Comparison of ENCODE assay signal across 11 cellular contexts in the genomic region with DNA sequence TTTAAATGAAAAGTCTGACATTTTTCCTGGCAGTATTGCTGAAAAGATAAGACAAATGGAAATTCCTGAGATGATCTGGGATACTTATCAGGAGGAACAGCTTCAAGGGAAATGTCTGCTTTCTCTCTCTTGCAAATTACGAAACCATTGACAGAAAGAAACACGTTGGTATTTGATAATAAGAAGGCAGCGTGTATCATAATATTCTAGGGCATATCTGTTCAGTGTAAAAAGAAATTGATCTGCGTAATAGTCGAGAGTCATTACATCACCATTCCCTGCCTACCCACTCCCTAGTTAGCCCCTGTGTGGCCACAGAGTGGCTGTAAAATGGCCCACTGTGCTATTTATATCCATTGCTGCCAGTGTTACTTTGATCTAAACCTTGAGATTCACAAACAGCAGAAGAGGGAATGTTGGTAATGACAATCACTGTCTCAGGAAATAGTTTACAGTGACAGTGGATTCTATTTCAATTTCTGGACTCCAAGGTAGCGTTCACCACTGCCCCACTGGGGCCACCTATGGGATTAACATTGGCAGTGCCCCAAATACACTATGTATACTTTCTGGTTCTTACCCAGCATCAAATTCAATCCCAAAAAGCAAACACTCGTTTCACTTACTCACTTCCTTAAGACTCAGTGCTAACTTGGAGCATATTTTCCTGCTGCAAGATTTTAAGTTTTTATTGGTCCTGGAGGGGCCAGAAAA.
DNase-seq lines count a peak whose midpoint lies in the region; ATAC-seq, FAIRE-seq and TF ChIP-seq lines count a peak whose summit lies in the region.
"Had no signal": no experiment of that assay in that cellular context is flagged by ENCODE, and none has a peak within 500 bp of the region (broad histone marks: within the 10 kb centered on the region; RNA-seq: fewer than 3 reads in every experiment).

No MANE protein-coding gene starts in this region.

- H3K4me2 ChIP-seq in A549 (no peak overlapping the region), Karpas-422 (ENCODE audit: low read depth, low read length, poor library complexity, severe bottlenecking) (no peak overlapping the region)

- DNase-seq in A549 (ENCODE audit: low read depth in 1 of 2, low spot score in 1 of 2) (peak; percentile 10 to 17), Karpas-422 (peak; percentile 45), body of pancreas (no peak), C1 segment of cervical spinal cord (lab: John Stamatoyannopoulos, UW) (no peak), NCI-H2196 treated with DMSO at 0.1 percent for 48 hours (lab: John Stamatoyannopoulos, UW; ENCODE audit: unreplicated experiment) (no peak)
- no peak for DNase-seq in activated CD8-positive, alpha-beta memory T cell treated with anti-CD3 and anti-CD28 coated beads for 24 hours
- DNase-seq in stimulated activated naive CD8-positive, alpha-beta T cell treated with anti-CD3 and anti-CD28 coated beads, Interleukin-15, Interleukin-2, amounts not matched to agents 100 U/mL and 50 U/mL, for 24 hours = no peak
- DNase-seq: activated CD8-positive, alpha-beta memory T cell treated with anti-CD3 and anti-CD28 coated beads, Interleukin-2, amount 10 ng/mL, durations not matched to agents 7 days and 5 days; NCI-H446 treated with DMSO at 0.1 percent for 48 hours had no signal

- no peaks in the 10 kb centered on the region for H3K27me3 ChIP-seq in Karpas-422 (ENCODE audit: low read length)
- H3K27me3 ChIP-seq in body of pancreas = no peaks in the 10 kb centered on the region
- peaks cover 0 to 2% (median 0%) of the 10 kb centered on the region in 4 donors for H3K27me3 ChIP-seq in liver (ENCODE audit: control insufficient read depth in 4 of 4, insufficient read depth in 4 of 4, low read length in 3 of 4)

- FAIRE-seq in A549 (lab: Jason Lieb, UNC) = no peak
- FAIRE-seq: GM19239 had no signal

- TF ChIP-seq RAD21 in A549 (conservative IDR thresholded peaks at IDR 0.05 in 1 of 2, IDR thresholded peaks at IDR 0.05 in 1 of 2) (0 out of 5 replicates have a peak, but pooled peaks of 1 of the 2 experiments have one; percentile 16), liver (IDR thresholded peaks at IDR 0.05) (peak in 1 of 2 donors; percentile 10)

- no peaks in the 10 kb centered on the region for H3K79me2 ChIP-seq in Karpas-422 (ENCODE audit: low read length)

- H4K20me1 ChIP-seq in Karpas-422 (ENCODE audit: insufficient read depth, low read depth, low read length) = no peaks in the 10 kb centered on the region

- no peak for TF ChIP-seq EP300 in A549 (IDR thresholded peaks at IDR 0.05)

- H3K9ac ChIP-seq in Karpas-422 (ENCODE audit: low read length) = no peak overlapping the region
- no peak overlapping the region for H3K9ac ChIP-seq in liver (ENCODE audit: low read depth in 1 of 2, low read length in 2 of 2)

- TF ChIP-seq CTCF in A549 (IDR thresholded peaks at IDR 0.05) = no peak
- peak in 2 of 7 experiments; percentile 18 to 26 for TF ChIP-seq CTCF in body of pancreas (IDR thresholded peaks at IDR 0.05)
- TF ChIP-seq CTCF in liver (IDR thresholded peaks at IDR 0.05; ENCODE audit: low read depth, low read length, missing input control) = no peak

- no peaks in the 10 kb centered on the region for H3K9me2 ChIP-seq in Karpas-422 (replicated peaks; ENCODE audit: insufficient read depth, low read length)

- WGBS in A549 (ENCODE audit: missing lambda C conversion rate) = 11% methylated on average over 7 of the region's 7 CpGs
- WGBS in body of pancreas, 2 donors = 55 to 59% methylated on average over 7 of the region's 7 CpGs
- 61% methylated on average over 7 of the region's 7 CpGs for WGBS in liver

- H3K9me3 ChIP-seq in A549 (0 out of 3 replicates have a peak, but pooled peaks cover 5% of the 10 kb centered on the region), Karpas-422 (ENCODE audit: low read length) (no peaks in the 10 kb centered on the region), body of pancreas (no peaks in the 10 kb centered on the region), liver (ENCODE audit: control insufficient read depth in 4 of 4, low read length in 3 of 4) (no peaks in the 10 kb centered on the region)

- intact Hi-C loops in body of pancreas (cut with DNase I) = no loop called here

- H3K4me1 ChIP-seq in A549 = no peaks in the 10 kb centered on the region
- no peaks in the 10 kb centered on the region for H3K4me1 ChIP-seq in Karpas-422 (ENCODE audit: low read length)
- no peaks in the 10 kb centered on the region for H3K4me1 ChIP-seq in body of pancreas
- no peaks in the 10 kb centered on the region for H3K4me1 ChIP-seq in liver (ENCODE audit: control insufficient read depth in 4 of 4, insufficient read depth in 4 of 4, low read length in 3 of 4)

- no peak overlapping the region for H3K4me3 ChIP-seq in A549
- H3K4me3 ChIP-seq in Karpas-422 (ENCODE audit: low read length) = no peak overlapping the region
- no peak overlapping the region for H3K4me3 ChIP-seq in body of pancreas
- H3K4me3 ChIP-seq in liver (ENCODE audit: low read depth in 1 of 3, low read length in 3 of 3) = no peak overlapping the region

- TF ChIP-seq POLR2A in A549 (IDR thresholded peaks at IDR 0.05; ENCODE audit: low read length) (no peak), body of pancreas (IDR thresholded peaks at IDR 0.05) (no peak)

- no peaks in the 10 kb centered on the region for H3K36me3 ChIP-seq in Karpas-422 (ENCODE audit: insufficient read depth, low read length)
- no peaks in the 10 kb centered on the region for H3K36me3 ChIP-seq in body of pancreas (replicated peaks in 1 of 2; ENCODE audit: insufficient read depth in 1 of 2, low read depth in 2 of 2)
- no peaks in the 10 kb centered on the region for H3K36me3 ChIP-seq in liver (ENCODE audit: control insufficient read depth in 4 of 4, insufficient read depth in 3 of 4, low read depth in 1 of 4, low read length in 3 of 4)

- H3K27ac ChIP-seq in A549 (no peak overlapping the region), Karpas-422 (ENCODE audit: low read length) (no peak overlapping the region), body of pancreas (no peak overlapping the region), liver (ENCODE audit: low read depth in 1 of 2, low read length in 2 of 2) (no peak overlapping the region)

- POLR2A ChIA-PET in A549 (lab: Yijun Ruan, JAX) = interaction anchor here (0.6 kb wide), 1 partner anchor 133 kb away, joined by 4 read pairs; a partner anchor contains a TSS

- CTCF ChIA-PET in A549 (lab: Yijun Ruan, JAX) = no interaction called here

- ATAC-seq in A549 = peak; percentile 59 to 67; a peak in 2 of 6 replicates
- ATAC-seq in body of pancreas = peak; percentile 52
- no peak for ATAC-seq in stimulated activated naive CD8-positive, alpha-beta T cell treated with anti-CD3 and anti-CD28 coated beads, Interleukin-15, Interleukin-2, amounts not matched to agents 100 U/mL and 50 U/mL, for 24 hours
- ATAC-seq: activated CD8-positive, alpha-beta memory T cell treated with anti-CD3 and anti-CD28 coated beads, Interleukin-2, amount 10 ng/mL, durations not matched to agents 7 days and 5 days had no signal

- H2AFZ ChIP-seq in Karpas-422 (ENCODE audit: low read length) = no peak overlapping the region

TF ChIP-seq in A549, 52 proteins besides CTCF, POLR2A, EP300 and RAD21:
- TF ChIP-seq, protein P1, sequence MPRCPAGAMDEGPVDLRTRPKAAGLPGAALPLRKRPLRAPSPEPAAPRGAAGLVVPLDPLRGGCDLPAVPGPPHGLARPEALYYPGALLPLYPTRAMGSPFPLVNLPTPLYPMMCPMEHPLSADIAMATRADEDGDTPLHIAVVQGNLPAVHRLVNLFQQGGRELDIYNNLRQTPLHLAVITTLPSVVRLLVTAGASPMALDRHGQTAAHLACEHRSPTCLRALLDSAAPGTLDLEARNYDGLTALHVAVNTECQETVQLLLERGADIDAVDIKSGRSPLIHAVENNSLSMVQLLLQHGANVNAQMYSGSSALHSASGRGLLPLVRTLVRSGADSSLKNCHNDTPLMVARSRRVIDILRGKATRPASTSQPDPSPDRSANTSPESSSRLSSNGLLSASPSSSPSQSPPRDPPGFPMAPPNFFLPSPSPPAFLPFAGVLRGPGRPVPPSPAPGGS (IDR thresholded peaks at IDR 0.05) = no peak
- TF ChIP-seq NPAS2 (CRISPR knock-in tag; IDR thresholded peaks at IDR 0.05; ENCODE audit: borderline replicate concordance) (no peak), GATA3 (IDR thresholded peaks at IDR 0.05; ENCODE audit: borderline replicate concordance) (no peak), JUN (IDR thresholded peaks at IDR 0.05) (no peak)

TF ChIP-seq in liver, 16 proteins besides CTCF, POLR2A, EP300 and RAD21:
- TF ChIP-seq, protein P2, sequence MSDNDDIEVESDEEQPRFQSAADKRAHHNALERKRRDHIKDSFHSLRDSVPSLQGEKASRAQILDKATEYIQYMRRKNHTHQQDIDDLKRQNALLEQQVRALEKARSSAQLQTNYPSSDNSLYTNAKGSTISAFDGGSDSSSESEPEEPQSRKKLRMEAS (IDR thresholded peaks at IDR 0.05) = no peak
- TF ChIP-seq NR2F2 (IDR thresholded peaks at IDR 0.05) = peak; percentile 70
- no peak for TF ChIP-seq FOXA2 (IDR thresholded peaks at IDR 0.05)
- TF ChIP-seq, protein P3, sequence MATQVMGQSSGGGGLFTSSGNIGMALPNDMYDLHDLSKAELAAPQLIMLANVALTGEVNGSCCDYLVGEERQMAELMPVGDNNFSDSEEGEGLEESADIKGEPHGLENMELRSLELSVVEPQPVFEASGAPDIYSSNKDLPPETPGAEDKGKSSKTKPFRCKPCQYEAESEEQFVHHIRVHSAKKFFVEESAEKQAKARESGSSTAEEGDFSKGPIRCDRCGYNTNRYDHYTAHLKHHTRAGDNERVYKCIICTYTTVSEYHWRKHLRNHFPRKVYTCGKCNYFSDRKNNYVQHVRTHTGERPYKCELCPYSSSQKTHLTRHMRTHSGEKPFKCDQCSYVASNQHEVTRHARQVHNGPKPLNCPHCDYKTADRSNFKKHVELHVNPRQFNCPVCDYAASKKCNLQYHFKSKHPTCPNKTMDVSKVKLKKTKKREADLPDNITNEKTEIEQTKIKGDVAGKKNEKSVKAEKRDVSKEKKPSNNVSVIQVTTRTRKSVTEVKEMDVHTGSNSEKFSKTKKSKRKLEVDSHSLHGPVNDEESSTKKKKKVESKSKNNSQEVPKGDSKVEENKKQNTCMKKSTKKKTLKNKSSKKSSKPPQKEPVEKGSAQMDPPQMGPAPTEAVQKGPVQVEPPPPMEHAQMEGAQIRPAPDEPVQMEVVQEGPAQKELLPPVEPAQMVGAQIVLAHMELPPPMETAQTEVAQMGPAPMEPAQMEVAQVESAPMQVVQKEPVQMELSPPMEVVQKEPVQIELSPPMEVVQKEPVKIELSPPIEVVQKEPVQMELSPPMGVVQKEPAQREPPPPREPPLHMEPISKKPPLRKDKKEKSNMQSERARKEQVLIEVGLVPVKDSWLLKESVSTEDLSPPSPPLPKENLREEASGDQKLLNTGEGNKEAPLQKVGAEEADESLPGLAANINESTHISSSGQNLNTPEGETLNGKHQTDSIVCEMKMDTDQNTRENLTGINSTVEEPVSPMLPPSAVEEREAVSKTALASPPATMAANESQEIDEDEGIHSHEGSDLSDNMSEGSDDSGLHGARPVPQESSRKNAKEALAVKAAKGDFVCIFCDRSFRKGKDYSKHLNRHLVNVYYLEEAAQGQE (IDR thresholded peaks at IDR 0.05) = no peak
- TF ChIP-seq HNF4G (IDR thresholded peaks at IDR 0.05) = no peak

Comparison
In these comparisons a context has a peak if more than half of its experiments do, and no peak if none do; other contexts are left out.
1. DNase-seq: peak in A549 (2 of 2) and Karpas-422 (single experiment); none in body of pancreas (0 of 4), C1 segment of cervical spinal cord (0 of 14), activated CD8-positive, alpha-beta memory T cell treated with anti-CD3 and anti-CD28 coated beads for 24 hours (single experiment), NCI-H2196 treated with DMSO at 0.1 percent for 48 hours (single experiment) and stimulated activated naive CD8-positive, alpha-beta T cell treated with anti-CD3 and anti-CD28 coated beads, Interleukin-15, Interleukin-2, amounts not matched to agents 100 U/mL and 50 U/mL, for 24 hours (single experiment).